Comparison of ENCODE assay signal across 8 cellular contexts in genomic region chr19:16078311-16078758, GRCh38. TPM values are rescaled to one million over a fixed set of nuclear protein-coding genes. Genes with fewer than 3 reads are reported as not detected.
DNase-seq lines count a peak whose midpoint lies in the region; ATAC-seq, FAIRE-seq and TF ChIP-seq lines count a peak whose summit lies in the region.

No MANE protein-coding gene starts in this region.

- no peaks in the 10 kb centered on the region for H3K9me3 ChIP-seq in OCI-LY1 (ENCODE audit: low read length)
- no peaks in the 10 kb centered on the region for H3K9me3 ChIP-seq in kidney (ENCODE audit: control insufficient read depth in 1 of 2, low read length in 2 of 2)
- no peaks in the 10 kb centered on the region for H3K9me3 ChIP-seq in stomach smooth muscle (ENCODE audit: control insufficient read depth in 2 of 2, low read length in 2 of 2)

- no peak for ATAC-seq in HG02840 (IDR thresholded peaks at IDR 0.05; ENCODE audit: low FRiP score, unreplicated experiment)
- no peak for ATAC-seq in GM21528 (IDR thresholded peaks at IDR 0.05; ENCODE audit: low FRiP score, unreplicated experiment)

- no peaks in the 10 kb centered on the region for H3K9me2 ChIP-seq in OCI-LY1 (ENCODE audit: low read depth, low read length)

- H3K4me2 ChIP-seq in OCI-LY1 (ENCODE audit: low read length): peak overlapping the region; percentile 69

- no peaks in the 10 kb centered on the region for H4K20me1 ChIP-seq in OCI-LY1 (ENCODE audit: insufficient read depth, low read length)

- no peak overlapping the region for H2AFZ ChIP-seq in OCI-LY1 (ENCODE audit: low read length)

- H3K4me1 ChIP-seq in OCI-LY1 (ENCODE audit: insufficient read depth, low read length, severe bottlenecking) (peaks cover 29% of the 10 kb centered on the region), kidney (ENCODE audit: control insufficient read depth in 1 of 2, insufficient read depth in 1 of 2, low read depth in 1 of 2, low read length in 2 of 2) (peaks cover 0 to 10% of the 10 kb centered on the region in 2 donors), stomach smooth muscle (ENCODE audit: control insufficient read depth, insufficient read depth, low read length) (peaks cover 77% of the 10 kb centered on the region)

- H3K36me3 ChIP-seq in OCI-LY1 (ENCODE audit: insufficient read depth, low read length) (no peaks in the 10 kb centered on the region), kidney (ENCODE audit: control insufficient read depth in 1 of 2, insufficient read depth in 2 of 2, low read length in 2 of 2) (peaks cover 0 to 1% of the 10 kb centered on the region in 2 donors), stomach smooth muscle (ENCODE audit: control insufficient read depth in 2 of 2, insufficient read depth in 2 of 2, low read length in 2 of 2) (peaks cover 24 to 25% of the 10 kb centered on the region in 2 donors)

- H3K27ac ChIP-seq in OCI-LY1 (ENCODE audit: low read depth, low read length, poor library complexity, severe bottlenecking): peak overlapping the region; percentile 84
- peak overlapping the region; percentile 83 to 98 for H3K27ac ChIP-seq in kidney (ENCODE audit: low read depth in 2 of 2, low read length in 2 of 2)
- H3K27ac ChIP-seq in stomach smooth muscle (ENCODE audit: low read length): peak overlapping the region; percentile 100

- H3K79me2 ChIP-seq in OCI-LY1 (ENCODE audit: insufficient read depth, low read length): no peaks in the 10 kb centered on the region

- intact Hi-C loops in kidney (cut with DNase I): no loop called here

- H3K9ac ChIP-seq in OCI-LY1 (ENCODE audit: low read length) (peak overlapping the region; percentile 54), kidney (ENCODE audit: low read length in 2 of 2) (peak overlapping the region; percentile 27 to 69), stomach smooth muscle (ENCODE audit: low read length in 2 of 2) (peak overlapping the region; percentile 97 to 99)

- FAIRE-seq in kidney (lab: Jason Lieb, UNC): no peak

- H3K4me3 ChIP-seq in OCI-LY1 (ENCODE audit: low read depth, low read length, poor library complexity, severe bottlenecking) (peak overlapping the region; percentile 61), astrocyte of the cerebellum (ENCODE audit: low read depth, low read length) (peak overlapping the region; percentile 86), kidney (ENCODE audit: low read length in 2 of 2) (peak overlapping the region; percentile 54 to 67), stomach smooth muscle (ENCODE audit: low read length in 2 of 2) (peak overlapping the region; percentile 75 to 89)

- TF ChIP-seq CTCF in OCI-LY1 (IDR thresholded peaks at IDR 0.05; ENCODE audit: low read length) (no peak), astrocyte of the cerebellum (IDR thresholded peaks at IDR 0.05; ENCODE audit: low read depth, low read length, missing control alignments) (no peak), kidney (IDR thresholded peaks at IDR 0.05; ENCODE audit: borderline replicate concordance, extremely low read depth, insufficient read depth) (no peak)

- in situ Hi-C loops in astrocyte of the cerebellum (cut with HindIII; ENCODE audit: low sequenced_read_pairs): no loop called here

- H3K27me3 ChIP-seq in OCI-LY1 (ENCODE audit: insufficient read depth, low read length) (no peaks in the 10 kb centered on the region), stomach smooth muscle (ENCODE audit: control insufficient read depth in 1 of 2, insufficient read depth in 2 of 2, low read length in 2 of 2) (no peaks in the 10 kb centered on the region)

- peak; percentile 78 for DNase-seq in EL
- peak; percentile 29 for DNase-seq in astrocyte of the cerebellum (ENCODE audit: low read depth)
- DNase-seq in kidney: peak; percentile 45
- DNase-seq in effector CD4-positive, alpha-beta T cell: no peak

- peaks cover 6% of the 10 kb centered on the region; the same call in 1 of the 2 replicates for H3F3A ChIP-seq in OCI-LY1 (ENCODE audit: insufficient read depth, low read length)

RNA-seq across cellular contexts. Expression of gene TPM4, which starts 2.0 kb away (rescaled TPM):
- total RNA-seq in kidney: 273 TPM
- 132 TPM for polyA plus RNA-seq in kidney (ENCODE audit: insufficient read depth, low read depth, low replicate concordance)

RNA-seq across cellular contexts. Expression of gene RAB8A, which starts 33.4 kb away (rescaled TPM):
- total RNA-seq in kidney: 75.6 TPM
- 38.5 TPM for polyA plus RNA-seq in kidney (ENCODE audit: insufficient read depth, low read depth, low replicate concordance)

Comparison
In these comparisons a context has a peak if more than half of its experiments do, and no peak if none do; other contexts are left out.
1. H3K9ac ChIP-seq: peak in every context shown above with its lines; median percentile 98 in stomach smooth muscle; 54 in OCI-LY1; 48 in kidney.